ENCODE assay signal across 17 cellular contexts in the genomic region with DNA sequence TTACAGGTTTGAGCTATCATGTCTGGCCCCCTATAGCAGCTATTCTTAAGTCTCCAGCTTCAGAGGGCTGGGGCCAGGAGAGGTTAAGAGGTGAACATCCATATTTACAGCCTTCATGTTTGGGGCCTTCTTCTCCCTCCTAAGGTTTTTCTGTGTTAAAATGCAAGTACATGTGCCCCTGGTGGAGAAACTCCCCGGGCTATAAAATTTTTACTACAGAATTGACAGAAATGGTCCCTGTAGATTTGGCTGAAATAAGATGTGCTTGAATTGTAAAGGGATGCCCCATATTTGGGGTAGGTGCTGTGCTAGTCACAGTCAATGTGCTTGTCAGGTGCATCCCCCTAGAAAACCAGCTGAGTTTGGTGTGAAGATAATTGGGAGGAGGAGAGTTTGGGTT.
A peak's percentile ranks its signal among the peaks of the same experiment; 100 is the strongest.
DNase-seq lines count a peak whose midpoint lies in the region; ATAC-seq and TF ChIP-seq lines count a peak whose summit lies in the region.
"Had no signal": no experiment of that assay in that cellular context is flagged by ENCODE, and none has a peak within 500 bp of the region (broad histone marks: within the 10 kb centered on the region; RNA-seq: fewer than 3 reads in every experiment).

No MANE protein-coding gene starts in this region.

- H3K4me1 Mint-ChIP-seq in T-helper 1 cell treated with Interleukin-12 subunit alpha and Interleukin-12 subunit beta and Interleukin-4 antibody, amounts not matched to agents 30 μg/mL and 1 μg/mL, for 36 hours (ENCODE audit: low read depth) = peaks cover 64% of the 10 kb centered on the region
- peaks cover 44% of the 10 kb centered on the region for H3K4me1 Mint-ChIP-seq in activated T-helper 17 cell treated with anti-CD3 and anti-CD28 coated beads, Interleukin-2, amount 50 U/mL, for 72 hours
- peaks cover 46 to 50% of the 10 kb centered on the region in 2 donors for H3K4me1 Mint-ChIP-seq in natural killer cell treated with Interleukin-12 subunit alpha and Interleukin-12 subunit beta and Interleukin-15 and Interleukin-18, amount 100 ng/mL, for 72 hours (ENCODE audit: low read depth in 2 of 2)

- H3K9ac ChIP-seq in Loucy (ENCODE audit: low read depth, low read length, poor library complexity, severe bottlenecking) = no peak overlapping the region

- no peaks in the 10 kb centered on the region for H3K27me3 Mint-ChIP-seq in T-helper 1 cell treated with Interleukin-12 subunit alpha and Interleukin-12 subunit beta and Interleukin-4 antibody, amounts not matched to agents 30 μg/mL and 1 μg/mL, for 36 hours (ENCODE audit: low read depth)
- H3K27me3 Mint-ChIP-seq in activated T-helper 17 cell treated with anti-CD3 and anti-CD28 coated beads, Interleukin-2, amount 50 U/mL, for 72 hours = no peaks in the 10 kb centered on the region
- H3K27me3 Mint-ChIP-seq in natural killer cell treated with Interleukin-12 subunit alpha and Interleukin-12 subunit beta and Interleukin-15 and Interleukin-18, amount 100 ng/mL, for 72 hours = no peaks in the 10 kb centered on the region

- no peak for ATAC-seq in activated T-helper 17 cell treated with anti-CD3 and anti-CD28 coated beads, Interleukin-2, amount 50 U/mL, for 72 hours (replicated peaks)
- ATAC-seq in natural killer cell treated with Interleukin-12 subunit alpha and Interleukin-12 subunit beta and Interleukin-15 and Interleukin-18, amount 100 ng/mL, for 72 hours = no peak
- ATAC-seq: body of pancreas had no signal

- no peaks in the 10 kb centered on the region for H3K9me2 ChIP-seq in Loucy (replicated peaks; ENCODE audit: low read depth, low read length)

- no peak for DNase-seq in T-helper 1 cell
- no peak for DNase-seq in natural killer cell treated with Interleukin-12 subunit alpha and Interleukin-12 subunit beta and Interleukin-15 and Interleukin-18, amount 100 ng/mL, for 72 hours (ENCODE audit: low spot score)
- DNase-seq in substantia nigra (lab: John Stamatoyannopoulos, UW) = no peak
- DNase-seq in NCI-H524 (lab: John Stamatoyannopoulos, UW) = no peak
- DNase-seq in right atrium auricular region (ENCODE audit: low spot score) = no peak
- DNase-seq: 8988T, body of pancreas, dermis blood vessel endothelial cell, GOT3, NCI-H2029, NCI-H526 treated with DMSO at 0.1 percent for 48 hours, tibial artery had no signal

- H3K36me3 ChIP-seq in Loucy (ENCODE audit: insufficient read depth, low read length) (no peaks in the 10 kb centered on the region), right atrium auricular region (no peaks in the 10 kb centered on the region)
- H3K36me3 ChIP-seq: tibial artery had no signal

- no peaks in the 10 kb centered on the region for H3K9me3 Mint-ChIP-seq in T-helper 1 cell treated with Interleukin-12 subunit alpha and Interleukin-12 subunit beta and Interleukin-4 antibody, amounts not matched to agents 30 μg/mL and 1 μg/mL, for 36 hours
- H3K9me3 Mint-ChIP-seq in activated T-helper 17 cell treated with anti-CD3 and anti-CD28 coated beads, Interleukin-2, amount 50 U/mL, for 72 hours = no peaks in the 10 kb centered on the region
- H3K9me3 Mint-ChIP-seq in natural killer cell treated with Interleukin-12 subunit alpha and Interleukin-12 subunit beta and Interleukin-15 and Interleukin-18, amount 100 ng/mL, for 72 hours = no peaks in the 10 kb centered on the region

- no peaks in the 10 kb centered on the region for H3K36me3 Mint-ChIP-seq in T-helper 1 cell treated with Interleukin-12 subunit alpha and Interleukin-12 subunit beta and Interleukin-4 antibody, amounts not matched to agents 30 μg/mL and 1 μg/mL, for 36 hours (ENCODE audit: low read depth)
- H3K36me3 Mint-ChIP-seq in activated T-helper 17 cell treated with anti-CD3 and anti-CD28 coated beads, Interleukin-2, amount 50 U/mL, for 72 hours (ENCODE audit: low read depth) = peaks cover 6% of the 10 kb centered on the region
- no peaks in the 10 kb centered on the region for H3K36me3 Mint-ChIP-seq in natural killer cell treated with Interleukin-12 subunit alpha and Interleukin-12 subunit beta and Interleukin-15 and Interleukin-18, amount 100 ng/mL, for 72 hours

- no peaks in the 10 kb centered on the region for H3K79me2 ChIP-seq in Loucy (ENCODE audit: insufficient read depth, low read length)

- TF ChIP-seq CTCF in Loucy (conservative IDR thresholded peaks at IDR 0.05; ENCODE audit: low read length) (peak; percentile 40), right atrium auricular region (IDR thresholded peaks at IDR 0.05) (no peak)

- no peak overlapping the region for H2AFZ ChIP-seq in Loucy (ENCODE audit: low read length)

- H3K4me2 ChIP-seq in Loucy (ENCODE audit: low read depth, low read length, poor library complexity, severe bottlenecking) = no peak overlapping the region

- peaks cover 47% of the 10 kb centered on the region for H3K4me1 ChIP-seq in Loucy (ENCODE audit: insufficient read depth, low read length, poor library complexity, severe bottlenecking)
- no peaks in the 10 kb centered on the region for H3K4me1 ChIP-seq in right atrium auricular region
- H3K4me1 ChIP-seq: body of pancreas, tibial artery had no signal

- H3K9me3 ChIP-seq in Loucy (ENCODE audit: insufficient read depth, low read depth, low read length) = no peaks in the 10 kb centered on the region
- no peaks in the 10 kb centered on the region for H3K9me3 ChIP-seq in right atrium auricular region
- H3K9me3 ChIP-seq: body of pancreas, tibial artery had no signal

- H3K27ac ChIP-seq in substantia nigra (ENCODE audit: low read depth, low read length, poor library complexity, severe bottlenecking) (no peak overlapping the region), right atrium auricular region (no peak overlapping the region)
- H3K27ac ChIP-seq: body of pancreas, RWPE1, tibial artery had no signal

- no peaks in the 10 kb centered on the region for H4K20me1 ChIP-seq in Loucy (ENCODE audit: insufficient read depth, low read length, poor library complexity, severe bottlenecking)

- H3K27ac Mint-ChIP-seq in T-helper 1 cell treated with Interleukin-12 subunit alpha and Interleukin-12 subunit beta and Interleukin-4 antibody, amounts not matched to agents 30 μg/mL and 1 μg/mL, for 36 hours = peak overlapping the region; percentile 87
- H3K27ac Mint-ChIP-seq in activated T-helper 17 cell treated with anti-CD3 and anti-CD28 coated beads, Interleukin-2, amount 50 U/mL, for 72 hours = peak overlapping the region; percentile 99
- H3K27ac Mint-ChIP-seq in natural killer cell treated with Interleukin-12 subunit alpha and Interleukin-12 subunit beta and Interleukin-15 and Interleukin-18, amount 100 ng/mL, for 72 hours = peak overlapping the region; percentile 96 to 98

- no peaks in the 10 kb centered on the region for H3F3A ChIP-seq in Loucy (ENCODE audit: low read depth)

- H3K4me3 ChIP-seq in Loucy (ENCODE audit: low read length, poor library complexity, severe bottlenecking) (no peak overlapping the region), right atrium auricular region (no peak overlapping the region)
- H3K4me3 ChIP-seq: body of pancreas, lung, tibial artery had no signal

- H3K4me3 Mint-ChIP-seq in T-helper 1 cell treated with Interleukin-12 subunit alpha and Interleukin-12 subunit beta and Interleukin-4 antibody, amounts not matched to agents 30 μg/mL and 1 μg/mL, for 36 hours = peak overlapping the region; percentile 63
- H3K4me3 Mint-ChIP-seq in activated T-helper 17 cell treated with anti-CD3 and anti-CD28 coated beads, Interleukin-2, amount 50 U/mL, for 72 hours = peak overlapping the region; percentile 82
- H3K4me3 Mint-ChIP-seq in natural killer cell treated with Interleukin-12 subunit alpha and Interleukin-12 subunit beta and Interleukin-15 and Interleukin-18, amount 100 ng/mL, for 72 hours = peak overlapping the region; percentile 57

- H3K27me3 ChIP-seq in Loucy (ENCODE audit: insufficient read depth, low read length, poor library complexity, severe bottlenecking) = no peaks in the 10 kb centered on the region
- no peaks in the 10 kb centered on the region for H3K27me3 ChIP-seq in right atrium auricular region
- H3K27me3 ChIP-seq: body of pancreas, tibial artery had no signal
